18 cellular contexts compared by ENCODE assay signal in the genomic region with DNA sequence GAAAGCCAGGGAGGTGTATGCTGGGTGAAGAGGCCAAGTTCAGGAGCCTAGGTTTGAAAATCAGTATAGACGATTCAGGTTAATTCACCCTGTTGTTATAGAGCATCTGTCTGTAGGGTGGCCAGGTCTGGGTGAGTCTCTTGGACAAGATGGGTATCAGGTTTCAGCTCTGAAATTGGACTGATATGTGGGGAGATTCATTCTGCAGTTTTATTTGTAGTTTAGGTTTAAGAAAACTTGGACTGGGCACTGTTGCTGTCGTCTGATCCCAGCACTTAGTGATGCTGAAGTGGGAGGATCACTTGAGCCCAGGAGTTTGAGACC. TPM values are rescaled to one million over a fixed set of nuclear protein-coding genes. Genes with fewer than 3 reads are reported as not detected.
DNase-seq lines count a peak whose midpoint lies in the region; ATAC-seq and TF ChIP-seq lines count a peak whose summit lies in the region.
"Had no signal": no experiment of that assay in that cellular context is flagged by ENCODE, and none has a peak within 500 bp of the region (broad histone marks: within the 10 kb centered on the region; RNA-seq: fewer than 3 reads in every experiment).

No MANE protein-coding gene starts in this region.

- ATAC-seq in WTC11 (no peak), right cardiac atrium (no peak)

- H3K27ac Mint-ChIP-seq in Calu3 (ENCODE audit: unreplicated experiment): peak overlapping the region; percentile 77
- peak overlapping the region; percentile 77 for H3K27ac Mint-ChIP-seq in WTC11

- H3K9me3 Mint-ChIP-seq in Calu3 (ENCODE audit: low read depth, unreplicated experiment): peaks cover 17% of the 10 kb centered on the region
- peaks cover 24% of the 10 kb centered on the region for H3K9me3 Mint-ChIP-seq in WTC11

- no peak overlapping the region for H2BK5ac ChIP-seq in mesendoderm (ENCODE audit: low read length)

- H2BK120ac ChIP-seq in mesendoderm (ENCODE audit: low read depth, low read length): no peak overlapping the region

- BruUV-seq in Calu3 (replicated peaks; lab: Mats Ljungman, UMichigan): no TSS peak

- H2AK5ac ChIP-seq in mesendoderm (ENCODE audit: low read length): no peak overlapping the region

- H3K9me3 ChIP-seq in right cardiac atrium (ENCODE audit: control insufficient read depth, low read length): peaks cover 2% of the 10 kb centered on the region

- no peak overlapping the region for H3K4ac ChIP-seq in mesendoderm (ENCODE audit: low read depth, low read length)

- H3K36me3 ChIP-seq in mesendoderm (ENCODE audit: control insufficient read depth, insufficient read depth, low read length): no peaks in the 10 kb centered on the region
- H3K36me3 ChIP-seq: lower lobe of right lung, uterus had no signal

- peak; percentile 43 for DNase-seq in NCI-H2196 (lab: John Stamatoyannopoulos, UW; ENCODE audit: unreplicated experiment)
- no peak for DNase-seq in NCI-H2196 treated with DMSO at 0.1 percent for 48 hours (lab: John Stamatoyannopoulos, UW; ENCODE audit: unreplicated experiment)
- DNase-seq in Calu3: no peak
- DNase-seq in WTC11 (ENCODE audit: low spot score): no peak
- no peak for DNase-seq in mesendoderm
- no peak for DNase-seq in GF-D8 (lab: John Stamatoyannopoulos, UW)
- no peak for DNase-seq in activated T-cell treated with anti-CD3 and anti-CD28 coated beads, Interleukin-2, amount 50 U/mL, for 48 hours
- DNase-seq in right cardiac atrium: no peak
- DNase-seq: activated T-cell treated with anti-CD3 and anti-CD28 coated beads, Interleukin-2, amount 50 U/mL, for 1 hour; cerebellar nuclear complex; lower lobe of right lung; NCI-H1105; NCI-H2107; NCI-H82; nephron progenitor cell; stomach; uterus had no signal

- H4K5ac ChIP-seq in mesendoderm (ENCODE audit: low read length): no peak overlapping the region

- no peak overlapping the region for H3K27ac ChIP-seq in mesendoderm (ENCODE audit: low read depth, low read length)
- no peak overlapping the region for H3K27ac ChIP-seq in right cardiac atrium (ENCODE audit: low read length)
- H3K27ac ChIP-seq: uterus had no signal

- peak overlapping the region; percentile 56 for H3K56ac ChIP-seq in mesendoderm (ENCODE audit: low read length)

- H3K79me2 ChIP-seq in mesendoderm (ENCODE audit: control insufficient read depth, insufficient read depth, low read length): peaks cover 38% of the 10 kb centered on the region

- H3K4me3 ChIP-seq in mesendoderm (ENCODE audit: low read length) (no peak overlapping the region), right cardiac atrium (ENCODE audit: low read length) (no peak overlapping the region)
- H3K4me3 ChIP-seq: lower lobe of right lung, stomach, uterus had no signal

- H3K36me3 Mint-ChIP-seq in Calu3 (ENCODE audit: insufficient read depth, unreplicated experiment) (peaks cover 7% of the 10 kb centered on the region), WTC11 (peaks cover 32% of the 10 kb centered on the region)

- no CpG with 5 or more reads among the region's 2 CpGs for WGBS in mesendoderm (ENCODE audit: extremely low coverage, insufficient coverage, low lambda C conversion rate)
- 81% methylated on average over 2 of the region's 2 CpGs for WGBS in right cardiac atrium

- H3K79me1 ChIP-seq in mesendoderm (ENCODE audit: low read length): peaks cover 11% of the 10 kb centered on the region

- H4K8ac ChIP-seq in mesendoderm (ENCODE audit: low read depth, low read length): no peak overlapping the region

- no peak overlapping the region for H2BK15ac ChIP-seq in mesendoderm (replicated peaks; ENCODE audit: low read depth)

- CTCF ChIA-PET in Calu3 (lab: Charles Lee): interaction anchor here (0.6 to 1.4 kb wide), 4 partner anchors 15 to 242 kb away, joined by 3 to 7 read pairs (median 3); no protein-coding TSS in a partner anchor
- CTCF ChIA-PET in WTC11 (lab: Charles Lee): interaction anchor here (1.5 kb wide), 1 partner anchor 74 kb away, joined by 6 read pairs; no protein-coding TSS in a partner anchor

- H3K4me1 Mint-ChIP-seq in Calu3 (ENCODE audit: low read depth, unreplicated experiment) (peaks cover 20% of the 10 kb centered on the region), WTC11 (peaks cover 64% of the 10 kb centered on the region)

- POLR2A ChIA-PET in WTC11 (lab: Charles Lee): no interaction called here

- intact Hi-C loops in Calu3 (cut with micrococcal nuclease; ENCODE audit: unreplicated experiment): no loop called here
- intact Hi-C loops in right cardiac atrium (cut with DNase I): no loop called here

- H3K27me3 Mint-ChIP-seq in Calu3 (ENCODE audit: unreplicated experiment): no peaks in the 10 kb centered on the region
- H3K27me3 Mint-ChIP-seq in WTC11 (ENCODE audit: low read depth): no peaks in the 10 kb centered on the region; the same call in 1 of the 2 replicates

- H3K23ac ChIP-seq in mesendoderm (ENCODE audit: low read length): no peak overlapping the region

- H3K4me2 ChIP-seq in mesendoderm (ENCODE audit: low read length): no peak overlapping the region

- TF ChIP-seq CTCF in Calu3 (IDR thresholded peaks at IDR 0.05; ENCODE audit: unreplicated experiment) (no peak), WTC11 (IDR thresholded peaks at IDR 0.05) (no peak)

- H3K9ac ChIP-seq in mesendoderm (ENCODE audit: low read length): no peak overlapping the region

- H3K4me3 Mint-ChIP-seq in Calu3 (ENCODE audit: low read depth, unreplicated experiment) (peak overlapping the region; percentile 36), WTC11 (no peak overlapping the region)
- H3K4me3 Mint-ChIP-seq: CD14-positive monocyte, nephron progenitor cell had no signal

- H3K4me1 ChIP-seq in mesendoderm (ENCODE audit: control insufficient read depth, low read depth, low read length): peaks cover 5% of the 10 kb centered on the region
- H3K4me1 ChIP-seq in right cardiac atrium (ENCODE audit: control insufficient read depth, insufficient read depth, low read length): peaks cover 8% of the 10 kb centered on the region
- H3K4me1 ChIP-seq: uterus had no signal

- H3K18ac ChIP-seq in mesendoderm (ENCODE audit: low read length): peak overlapping the region; percentile 35

- H3K27me3 ChIP-seq in mesendoderm (ENCODE audit: insufficient read depth, low read length, poor library complexity) (no peaks in the 10 kb centered on the region), right cardiac atrium (ENCODE audit: control insufficient read depth, insufficient read depth) (no peaks in the 10 kb centered on the region)
- H3K27me3 ChIP-seq: stomach, uterus had no signal

TF ChIP-seq in WTC11, 78 proteins besides CTCF, POLR2A, EP300 and RAD21:
- no peak for TF ChIP-seq JAZF1 (CRISPR knock-in tag; IDR thresholded peaks at IDR 0.05)
- no peak for TF ChIP-seq ZBTB21 (CRISPR knock-in tag; IDR thresholded peaks at IDR 0.05; ENCODE audit: borderline replicate concordance)
- no peak for TF ChIP-seq ZNF121 (CRISPR knock-in tag; IDR thresholded peaks at IDR 0.05)
- no peak for TF ChIP-seq TP53 (CRISPR knock-in tag; IDR thresholded peaks at IDR 0.05)
- TF ChIP-seq ETV6 (CRISPR knock-in tag; IDR thresholded peaks at IDR 0.05): no peak
- TF ChIP-seq, protein P1, sequence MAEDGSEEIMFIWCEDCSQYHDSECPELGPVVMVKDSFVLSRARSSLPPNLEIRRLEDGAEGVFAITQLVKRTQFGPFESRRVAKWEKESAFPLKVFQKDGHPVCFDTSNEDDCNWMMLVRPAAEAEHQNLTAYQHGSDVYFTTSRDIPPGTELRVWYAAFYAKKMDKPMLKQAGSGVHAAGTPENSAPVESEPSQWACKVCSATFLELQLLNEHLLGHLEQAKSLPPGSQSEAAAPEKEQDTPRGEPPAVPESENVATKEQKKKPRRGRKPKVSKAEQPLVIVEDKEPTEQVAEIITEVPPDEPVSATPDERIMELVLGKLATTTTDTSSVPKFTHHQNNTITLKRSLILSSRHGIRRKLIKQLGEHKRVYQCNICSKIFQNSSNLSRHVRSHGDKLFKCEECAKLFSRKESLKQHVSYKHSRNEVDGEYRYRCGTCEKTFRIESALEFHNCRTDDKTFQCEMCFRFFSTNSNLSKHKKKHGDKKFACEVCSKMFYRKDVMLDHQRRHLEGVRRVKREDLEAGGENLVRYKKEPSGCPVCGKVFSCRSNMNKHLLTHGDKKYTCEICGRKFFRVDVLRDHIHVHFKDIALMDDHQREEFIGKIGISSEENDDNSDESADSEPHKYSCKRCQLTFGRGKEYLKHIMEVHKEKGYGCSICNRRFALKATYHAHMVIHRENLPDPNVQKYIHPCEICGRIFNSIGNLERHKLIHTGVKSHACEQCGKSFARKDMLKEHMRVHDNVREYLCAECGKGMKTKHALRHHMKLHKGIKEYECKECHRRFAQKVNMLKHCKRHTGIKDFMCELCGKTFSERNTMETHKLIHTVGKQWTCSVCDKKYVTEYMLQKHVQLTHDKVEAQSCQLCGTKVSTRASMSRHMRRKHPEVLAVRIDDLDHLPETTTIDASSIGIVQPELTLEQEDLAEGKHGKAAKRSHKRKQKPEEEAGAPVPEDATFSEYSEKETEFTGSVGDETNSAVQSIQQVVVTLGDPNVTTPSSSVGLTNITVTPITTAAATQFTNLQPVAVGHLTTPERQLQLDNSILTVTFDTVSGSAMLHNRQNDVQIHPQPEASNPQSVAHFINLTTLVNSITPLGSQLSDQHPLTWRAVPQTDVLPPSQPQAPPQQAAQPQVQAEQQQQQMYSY (CRISPR knock-in tag; IDR thresholded peaks at IDR 0.05): no peak
- TF ChIP-seq MYBL2 (CRISPR knock-in tag; IDR thresholded peaks at IDR 0.05): no peak
- TF ChIP-seq ATF1 (CRISPR knock-in tag; IDR thresholded peaks at IDR 0.05): no peak
- TF ChIP-seq ZNF232 (CRISPR knock-in tag; IDR thresholded peaks at IDR 0.05): no peak
TF ChIP-seq in WTC11: peak in this region for 0.

RNA-seq across cellular contexts. Expression of a gene that starts 17.8 kb away (rescaled TPM):
- 46.3 and 46.4 TPM in 2 replicates for total RNA-seq in Calu3 (2022)
- 61.9 to 64.9 TPM (median 63.9 TPM) in 3 replicates for total RNA-seq in WTC11 (2021)
- 22.5 TPM for polyA plus RNA-seq in mesendoderm (2013, experiment 1 of 2)
- polyA plus RNA-seq in mesendoderm (2013, experiment 2 of 2): 22.3 TPM
- total RNA-seq in right cardiac atrium: 10 to 100 TPM; 17.4 to 30.9 (median 26.0) TPM
- 9.7 TPM for polyA plus RNA-seq in right cardiac atrium
